Comparison of ENCODE assay signal across 8 cellular contexts in the genomic region with DNA sequence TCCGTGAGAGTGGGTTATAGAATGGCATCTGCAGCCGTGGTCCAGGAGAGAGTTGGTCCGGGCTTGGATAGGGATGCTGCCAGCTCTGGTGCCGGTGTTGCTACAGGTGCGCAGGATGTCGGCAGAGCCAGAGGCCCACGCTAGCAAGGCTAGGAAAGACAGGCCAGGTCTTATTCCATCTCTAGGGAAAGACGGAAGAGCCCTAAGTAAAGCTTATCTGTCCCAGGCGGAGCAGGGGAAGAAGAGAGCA. TPM values are rescaled to one million over a fixed set of nuclear protein-coding genes. Genes with fewer than 3 reads are reported as not detected.
DNase-seq lines count a peak whose midpoint lies in the region; ATAC-seq and TF ChIP-seq lines count a peak whose summit lies in the region.

No MANE protein-coding gene starts in this region.

- no peaks in the 10 kb centered on the region for H3K36me3 ChIP-seq in uterus

- peak overlapping the region; percentile 92 for H3K4me3 Mint-ChIP-seq in memory B cell

- peaks cover 4 to 7% of the 10 kb centered on the region in 2 donors for H3K4me1 ChIP-seq in uterus

- peak overlapping the region; percentile 98 for H3K27ac Mint-ChIP-seq in memory B cell

- TF ChIP-seq POLR2A in uterus (IDR thresholded peaks at IDR 0.05): no peak

- intact Hi-C loops in uterus (cut with DNase I; ENCODE audit: low total_unique reads): no loop called here

- ATAC-seq in HG02973 (IDR thresholded peaks at IDR 0.05; ENCODE audit: unreplicated experiment) (peak; percentile 7), memory B cell (ENCODE audit: low read depth) (peak; percentile 4)

- H3K36me3 Mint-ChIP-seq in memory B cell: peaks cover 23% of the 10 kb centered on the region

- H3K9me3 Mint-ChIP-seq in memory B cell: no peaks in the 10 kb centered on the region

- H3K4me3 ChIP-seq in GM12865 (ENCODE audit: low read depth, low read length) (peak overlapping the region; percentile 71), uterus (peak overlapping the region; percentile 84 to 97)

- H3K4me1 Mint-ChIP-seq in memory B cell: peaks cover 42% of the 10 kb centered on the region

- DNase-seq in GM12865 (ENCODE audit: low read depth) (peak; percentile 26), memory B cell (ENCODE audit: low spot score in 2 of 2) (peak in 1 of 2 donors; percentile 27), uterus (no peak), inferior parietal cortex (ENCODE audit: extremely low spot score) (no peak), NCI-H1436 treated with DMSO at 0.1 percent for 48 hours (lab: John Stamatoyannopoulos, UW) (no peak)
- no peak for DNase-seq in effector CD4-positive, alpha-beta T cell

- H3K27me3 ChIP-seq in uterus: no peaks in the 10 kb centered on the region

- no peaks in the 10 kb centered on the region for H3K9me3 ChIP-seq in uterus

- H3K27ac ChIP-seq in angular gyrus (ENCODE audit: low read depth, low read length): peak overlapping the region; percentile 93
- peak overlapping the region; percentile 90 to 95 for H3K27ac ChIP-seq in uterus

- H3K27me3 Mint-ChIP-seq in memory B cell: no peaks in the 10 kb centered on the region

- no peak for TF ChIP-seq CTCF in GM12865 (IDR thresholded peaks at IDR 0.05; ENCODE audit: insufficient read depth, low read depth, low read length, missing control alignments)
- TF ChIP-seq CTCF in uterus (IDR thresholded peaks at IDR 0.05): no peak

RNA-seq across cellular contexts. Expression of a gene that starts 0.5 kb away (rescaled TPM):
- 100 to 1,000 TPM in 2 of 4 donors, 10 to 100 TPM in 2; 81.0 to 175 (median 131) TPM for total RNA-seq in uterus

RNA-seq across cellular contexts. Expression of a gene that starts 5.0 kb away (rescaled TPM):
- total RNA-seq in uterus: 1 to 10 TPM in 2 of 4 donors, under 1 TPM in 1, not detected in 1; 0.48 to 2.4 (median 1.3) TPM

RNA-seq across cellular contexts. Expression of a gene that starts 5.9 kb away (rescaled TPM):
- total RNA-seq in uterus: 10 to 100 TPM in 2 of 4 donors, 1 to 10 TPM in 1, not detected in 1; 6.2 to 21.2 (median 10.9) TPM

RNA-seq across cellular contexts. Expression of a gene that starts 10.9 kb away (rescaled TPM):
- 100 to 1,000 TPM in 1 of 4 donors, 10 to 100 TPM in 3; 16.9 to 113 (median 25.7) TPM for total RNA-seq in uterus

RNA-seq across cellular contexts. Expression of a gene that starts 11.8 kb away (rescaled TPM):
- total RNA-seq in uterus: 100 to 1,000 TPM in 1 of 4 donors, 10 to 100 TPM in 3; 17.7 to 106 (median 57.9) TPM
